In genomic region chr20:669573-669972, GRCh38 we compare ENCODE assay signal across 27 cellular contexts. TPM values are rescaled to one million over a fixed set of nuclear protein-coding genes. Genes with fewer than 3 reads are reported as not detected.
DNase-seq lines count a peak whose midpoint lies in the region; ATAC-seq, FAIRE-seq and TF ChIP-seq lines count a peak whose summit lies in the region.
"Had no signal": no experiment of that assay in that cellular context is flagged by ENCODE, and none has a peak within 500 bp of the region (broad histone marks: within the 10 kb centered on the region; RNA-seq: fewer than 3 reads in every experiment).

No MANE protein-coding gene starts in this region.

- no peaks in the 10 kb centered on the region for H3K9me3 Mint-ChIP-seq in activated naive CD4-positive, alpha-beta T cell treated with anti-CD3 and anti-CD28 coated beads, Interleukin-2, amount 50 U/mL, for 72 hours
- H3K9me3 Mint-ChIP-seq: CD4-positive, alpha-beta memory T cell had no signal

- no peak overlapping the region for H3K4me3 ChIP-seq in cardiac muscle cell
- H3K4me3 ChIP-seq in right cardiac atrium (ENCODE audit: low read length): no peak overlapping the region
- H3K4me3 ChIP-seq: Peyer's patch had no signal

- H3K27me3 ChIP-seq in cardiac muscle cell: peaks cover 14% of the 10 kb centered on the region
- H3K27me3 ChIP-seq in right cardiac atrium (ENCODE audit: control insufficient read depth, insufficient read depth): no peaks in the 10 kb centered on the region

- H3K4me1 ChIP-seq in cardiac muscle cell (ENCODE audit: low read depth) (peaks cover 20% of the 10 kb centered on the region), right cardiac atrium (ENCODE audit: control insufficient read depth, insufficient read depth, low read length) (no peaks in the 10 kb centered on the region)
- H3K4me1 ChIP-seq: Caco-2, Peyer's patch had no signal

- WGBS in right cardiac atrium: 45% methylated on average over 7 of the region's 7 CpGs

- intact Hi-C loops in right cardiac atrium (cut with DNase I): no loop called here

- in situ Hi-C loops in GM13976 (cut with MboI; ENCODE audit: low sequenced_read_pairs, unreplicated experiment): no loop called here

- no peaks in the 10 kb centered on the region for H3K36me3 Mint-ChIP-seq in activated naive CD4-positive, alpha-beta T cell treated with anti-CD3 and anti-CD28 coated beads, Interleukin-2, amount 50 U/mL, for 72 hours
- H3K36me3 Mint-ChIP-seq: CD4-positive, alpha-beta memory T cell had no signal

- no peak for FAIRE-seq in RCC 7860 (lab: Jason Lieb, UNC)
- FAIRE-seq: GM12891, GM18507, HTR-8/SVneo had no signal

- H3K9me3 ChIP-seq in cardiac muscle cell (ENCODE audit: low read depth): no peaks in the 10 kb centered on the region
- no peaks in the 10 kb centered on the region for H3K9me3 ChIP-seq in right cardiac atrium (ENCODE audit: control insufficient read depth, low read length)
- H3K9me3 ChIP-seq: Caco-2, Peyer's patch had no signal

- peak; percentile 20 for DNase-seq in NCI-H1694 (lab: John Stamatoyannopoulos, UW)
- DNase-seq in cardiac muscle cell (ENCODE audit: low read depth in 1 of 2, low spot score in 1 of 2): peak in 1 of 2 donors; percentile 45
- peak in 2 of 3 donors; percentile 54 to 76 for DNase-seq in right cardiac atrium
- peak; percentile 39 for DNase-seq in retina
- no peak for DNase-seq in activated naive CD4-positive, alpha-beta T cell treated with anti-CD3 and anti-CD28 coated beads, Interleukin-2, amount 50 U/mL, for 72 hours (ENCODE audit: low spot score in 2 of 2)
- DNase-seq in NK-92 treated with Interleukin-12 subunit alpha and Interleukin-12 subunit beta, amount 100 ng/mL, for 24 hours (lab: John Stamatoyannopoulos, UW): no peak
- no peak for DNase-seq in RCC 7860 (ENCODE audit: low spot score)
- no peak for DNase-seq in GM13976 (ENCODE audit: low spot score)
- DNase-seq: Caco-2; CD4-positive, alpha-beta memory T cell; DND-41; GOT3; KG1; NCI-H1092; NCI-H1436; NCI-H2029; NCI-H345; NCI-H524; NCI-H82; Peyer's patch had no signal

- H3K27ac ChIP-seq in cardiac muscle cell (peak overlapping the region; percentile 20), right cardiac atrium (ENCODE audit: low read length) (peak overlapping the region; percentile 16)
- H3K27ac ChIP-seq: Peyer's patch had no signal

- no peaks in the 10 kb centered on the region for H3K36me3 ChIP-seq in cardiac muscle cell
- H3K36me3 ChIP-seq: Peyer's patch had no signal

- peak; percentile 56 to 59 for ATAC-seq in right cardiac atrium
- no peak for ATAC-seq in activated naive CD4-positive, alpha-beta T cell treated with anti-CD3 and anti-CD28 coated beads, Interleukin-2, amount 50 U/mL, for 72 hours
- ATAC-seq: HCT116 had no signal

- no peak overlapping the region for H3K27ac Mint-ChIP-seq in activated naive CD4-positive, alpha-beta T cell treated with anti-CD3 and anti-CD28 coated beads, Interleukin-2, amount 50 U/mL, for 72 hours
- H3K27ac Mint-ChIP-seq: CD4-positive, alpha-beta memory T cell had no signal

- TF ChIP-seq CTCF in cardiac muscle cell (IDR thresholded peaks at IDR 0.05; ENCODE audit: low read depth, low read length): no peak
- TF ChIP-seq CTCF in GM13976 (IDR thresholded peaks at IDR 0.05; ENCODE audit: borderline replicate concordance, control extremely low read depth, extremely low read depth, insufficient read depth, missing control alignments): no peak

RNA-seq across cellular contexts. Expression of gene SCRT2, which starts 6.0 kb away (rescaled TPM):
- total RNA-seq in cardiac muscle cell (not detected in 2 replicates), right cardiac atrium (not detected)
- polyA plus RNA-seq in cardiac muscle cell (not detected in 2 replicates), right cardiac atrium (not detected)
- total RNA-seq in activated naive CD4-positive, alpha-beta T cell treated with anti-CD3 and anti-CD28 coated beads, Interleukin-2, amount 50 U/mL, for 72 hours: not detected
- total RNA-seq: Caco-2; CD4-positive, alpha-beta memory T cell; OCI-LY7; Peyer's patch; SK-MEL-5 had no signal
- polyA plus RNA-seq: BJ; CD4-positive, alpha-beta memory T cell had no signal

RNA-seq across cellular contexts. Expression of gene SRXN1, which starts 16.6 kb away (rescaled TPM):
- total RNA-seq in cardiac muscle cell: 19.4 and 21.6 TPM in 2 replicates
- polyA plus RNA-seq in cardiac muscle cell: 21.4 and 26.0 TPM in 2 replicates
- total RNA-seq in right cardiac atrium: 10 to 100 TPM; 41.0 to 50.2 (median 44.1) TPM
- polyA plus RNA-seq in right cardiac atrium: 23.9 TPM
- total RNA-seq in activated naive CD4-positive, alpha-beta T cell treated with anti-CD3 and anti-CD28 coated beads, Interleukin-2, amount 50 U/mL, for 72 hours: 10 to 100 TPM in 1 of 2 donors, 1 to 10 TPM in 1; 8.7 to 12.7 TPM

RNA-seq across cellular contexts. Expression of gene TCF15, which starts 59.5 kb away (rescaled TPM):
- total RNA-seq in cardiac muscle cell (0.11 and 0.86 TPM in 2 replicates), right cardiac atrium (1 to 10 TPM; 4.0 to 9.3 (median 7.8) TPM)
- polyA plus RNA-seq in cardiac muscle cell (2.4 and 3.0 TPM in 2 replicates), right cardiac atrium (7.4 TPM)
- under 1 TPM in 1 of 2 donors, not detected in 1; 0.41 TPM for total RNA-seq in activated naive CD4-positive, alpha-beta T cell treated with anti-CD3 and anti-CD28 coated beads, Interleukin-2, amount 50 U/mL, for 72 hours
- total RNA-seq: Caco-2; CD4-positive, alpha-beta memory T cell; OCI-LY7; Peyer's patch; SK-MEL-5 had no signal
- polyA plus RNA-seq: BJ; CD4-positive, alpha-beta memory T cell had no signal

Comparison
In these comparisons a context has a peak if more than half of its experiments do, and no peak if none do; other contexts are left out.
1. DNase-seq: peak in NCI-H1694 (single experiment), right cardiac atrium (2 of 3) and retina (single experiment); none in activated naive CD4-positive, alpha-beta T cell treated with anti-CD3 and anti-CD28 coated beads, Interleukin-2, amount 50 U/mL, for 72 hours (0 of 2), NK-92 treated with Interleukin-12 subunit alpha and Interleukin-12 subunit beta, amount 100 ng/mL, for 24 hours (single experiment), RCC 7860 (single experiment) and GM13976 (single experiment).
2. ATAC-seq: peak in right cardiac atrium (2 of 2); none in activated naive CD4-positive, alpha-beta T cell treated with anti-CD3 and anti-CD28 coated beads, Interleukin-2, amount 50 U/mL, for 72 hours (0 of 2).